In genomic region chr11:78850078-78850477, GRCh38 we compare ENCODE assay signal across 24 cellular contexts.
"Had no signal": no experiment of that assay in that cellular context is flagged by ENCODE, and none has a peak within 500 bp of the region (broad histone marks: within the 10 kb centered on the region; RNA-seq: fewer than 3 reads in every experiment).

No MANE protein-coding gene starts in this region.

- H3K4me1 ChIP-seq: colonic mucosa, esophagus muscularis mucosa, foreskin keratinocyte, gastroesophageal sphincter had no signal

- H3K36me3 ChIP-seq: colonic mucosa, esophagus muscularis mucosa, esophagus squamous epithelium, gastrocnemius medialis, heart left ventricle, heart right ventricle had no signal

- H3K27me3 ChIP-seq: colonic mucosa, dorsolateral prefrontal cortex, esophagus muscularis mucosa, esophagus squamous epithelium, foreskin keratinocyte, gastrocnemius medialis, gastroesophageal sphincter had no signal

- H3K27ac Mint-ChIP-seq: dendritic cell treated with granulocyte-macrophage colony-stimulating factor and Interleukin-4, amounts not matched to agents 40 ng/mL and 50 ng/mL, for 4 days; effector memory CD8-positive, alpha-beta T cell; endodermal cell had no signal

- H3K9me3 Mint-ChIP-seq: dendritic cell treated with granulocyte-macrophage colony-stimulating factor and Interleukin-4, amounts not matched to agents 40 ng/mL and 50 ng/mL, for 4 days; endodermal cell had no signal

- DNase-seq: colonic mucosa; cortex of kidney; dermis blood vessel endothelial cell; dorsolateral prefrontal cortex; effector CD4-positive, alpha-beta T cell; effector CD8-positive, alpha-beta T cell; effector memory CD4-positive, alpha-beta T cell; effector memory CD8-positive, alpha-beta T cell; endodermal cell; erythroblast; esophagus squamous epithelium; foreskin keratinocyte; foreskin melanocyte; gastrocnemius medialis; glutamatergic neuron; head of caudate nucleus; heart left ventricle; heart right ventricle had no signal

- H3K4me3 Mint-ChIP-seq: dendritic cell treated with granulocyte-macrophage colony-stimulating factor and Interleukin-4, amounts not matched to agents 40 ng/mL and 50 ng/mL, for 4 days; effector memory CD8-positive, alpha-beta T cell; endodermal cell had no signal

- H3K9me3 ChIP-seq: colonic mucosa, esophagus muscularis mucosa, esophagus squamous epithelium, gastrocnemius medialis, gastroesophageal sphincter, heart left ventricle, heart right ventricle had no signal

- H3K4me3 ChIP-seq: colonic mucosa, coronary artery, dorsolateral prefrontal cortex, esophagus muscularis mucosa, esophagus squamous epithelium, gastrocnemius medialis, gastroesophageal sphincter, heart left ventricle, heart right ventricle had no signal

- ATAC-seq: effector memory CD8-positive, alpha-beta T cell; esophagus mucosa; foreskin keratinocyte; gastrocnemius medialis; gastroesophageal sphincter; heart left ventricle; heart right ventricle had no signal

- H3K27ac ChIP-seq: colonic mucosa, coronary artery, dorsolateral prefrontal cortex, epithelial cell of prostate, esophagus muscularis mucosa, esophagus squamous epithelium, foreskin keratinocyte, gastrocnemius medialis, gastroesophageal sphincter, heart left ventricle, heart right ventricle had no signal
